18 cellular contexts compared by ENCODE assay signal in the genomic region with DNA sequence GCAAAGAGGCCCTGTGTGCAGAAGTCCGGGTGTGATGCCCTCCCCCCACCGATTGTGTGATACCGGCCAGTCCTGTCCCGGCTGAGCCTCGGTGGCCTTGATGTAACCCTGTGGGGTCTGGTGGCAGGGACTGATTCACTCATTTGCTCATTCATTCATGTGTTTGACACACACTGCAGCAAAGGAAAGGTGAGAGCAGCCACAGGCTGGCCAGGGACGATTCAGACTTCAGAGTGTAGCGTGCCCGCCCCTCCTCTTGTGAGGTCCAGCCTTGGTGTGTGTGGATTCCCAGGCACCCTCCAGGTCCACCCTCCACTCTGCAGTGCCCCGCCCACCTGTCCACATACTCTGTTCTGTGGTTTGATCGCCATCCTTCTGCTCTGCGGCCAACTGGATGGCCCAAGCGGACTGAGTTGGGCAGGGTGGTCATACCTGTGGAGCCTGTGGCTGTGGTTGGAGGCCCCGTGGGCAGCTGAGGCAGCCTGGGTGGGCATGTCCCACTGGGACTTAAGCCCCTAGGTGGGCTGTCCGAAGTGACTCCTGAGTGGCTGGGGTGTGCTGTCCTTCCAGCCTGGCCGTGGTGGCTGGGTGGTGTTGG. TPM values are rescaled to one million over a fixed set of nuclear protein-coding genes. Genes with fewer than 3 reads are reported as not detected.
"Had no signal": no experiment of that assay in that cellular context is flagged by ENCODE, and none has a peak within 500 bp of the region (broad histone marks: within the 10 kb centered on the region; RNA-seq: fewer than 3 reads in every experiment).

No MANE protein-coding gene starts in this region.

- H3K36me3 ChIP-seq: colonic mucosa, esophagus muscularis mucosa had no signal

- H3K27ac ChIP-seq: colonic mucosa, esophagus muscularis mucosa, hepatocyte, skin epidermis had no signal

- H3K9me3 Mint-ChIP-seq: activated CD4-positive, alpha-beta T cell treated with anti-CD3 and anti-CD28 coated beads, Interleukin-2, amount 10 ng/mL, durations not matched to agents 7 days and 5 days; activated naive CD4-positive, alpha-beta T cell treated with anti-CD3 and anti-CD28 coated beads, Interleukin-2, amount 50 U/mL, for 24 hours; memory B cell; natural killer cell treated with Interleukin-12 subunit alpha and Interleukin-12 subunit beta and Interleukin-15 and Interleukin-18, amount 100 ng/mL, for 72 hours had no signal

- H3K4me3 ChIP-seq: colonic mucosa, esophagus muscularis mucosa, hepatocyte, mucosa of descending colon, skin epidermis had no signal

- H3K79me2 ChIP-seq: hepatocyte had no signal

- H3K27me3 ChIP-seq: colonic mucosa, esophagus muscularis mucosa, hepatocyte had no signal

- H3K27me3 Mint-ChIP-seq: activated CD4-positive, alpha-beta T cell treated with anti-CD3 and anti-CD28 coated beads, Interleukin-2, amount 10 ng/mL, durations not matched to agents 7 days and 5 days; activated naive CD4-positive, alpha-beta T cell treated with anti-CD3 and anti-CD28 coated beads, Interleukin-2, amount 50 U/mL, for 24 hours; natural killer cell treated with Interleukin-12 subunit alpha and Interleukin-12 subunit beta and Interleukin-15 and Interleukin-18, amount 100 ng/mL, for 72 hours had no signal

- H3K4me2 ChIP-seq: hepatocyte had no signal

- H2AFZ ChIP-seq: hepatocyte had no signal

- H3K27ac Mint-ChIP-seq: memory B cell had no signal

- H3K9me3 ChIP-seq: colonic mucosa, esophagus muscularis mucosa, mucosa of descending colon had no signal

- ATAC-seq: left ventricle myocardium superior; mucosa of descending colon; natural killer cell treated with Interleukin-12 subunit alpha and Interleukin-12 subunit beta and Interleukin-15 and Interleukin-18, amount 100 ng/mL, for 72 hours; right cardiac atrium; stimulated activated naive CD8-positive, alpha-beta T cell treated with anti-CD3 and anti-CD28 coated beads, Interleukin-15, Interleukin-2, amounts not matched to agents 100 U/mL and 50 U/mL, for 24 hours had no signal

- DNase-seq: activated CD4-positive, alpha-beta T cell treated with anti-CD3 and anti-CD28 coated beads, Interleukin-2, amount 10 ng/mL, durations not matched to agents 7 days and 5 days; activated CD8-positive, alpha-beta memory T cell treated with anti-CD3 and anti-CD28 coated beads, Interleukin-2, amount 50 U/mL, for 48 hours; amniotic stem cell; colonic mucosa; left ventricle myocardium superior; mucosa of descending colon; nucleus accumbens; posterior cingulate gyrus; right cardiac atrium; stimulated activated CD4-positive, alpha-beta T cell treated with anti-CD3 and anti-CD28 coated beads, Interleukin-4, amount 100 ng/mL, for 24 hours; stimulated activated naive CD8-positive, alpha-beta T cell treated with anti-CD3 and anti-CD28 coated beads, Interleukin-15, Interleukin-2, amounts not matched to agents 100 U/mL and 50 U/mL, for 24 hours; trophoblast cell had no signal

- H3K36me3 Mint-ChIP-seq: activated naive CD4-positive, alpha-beta T cell treated with anti-CD3 and anti-CD28 coated beads, Interleukin-2, amount 50 U/mL, for 24 hours; memory B cell; natural killer cell treated with Interleukin-12 subunit alpha and Interleukin-12 subunit beta and Interleukin-15 and Interleukin-18, amount 100 ng/mL, for 72 hours had no signal

RNA-seq across cellular contexts. Expression of a gene that starts 58.0 kb away (rescaled TPM):
- total RNA-seq: hepatocyte had no signal
- polyA plus RNA-seq: hepatocyte had no signal
